18 cellular contexts compared by ENCODE assay signal in the genomic region with DNA sequence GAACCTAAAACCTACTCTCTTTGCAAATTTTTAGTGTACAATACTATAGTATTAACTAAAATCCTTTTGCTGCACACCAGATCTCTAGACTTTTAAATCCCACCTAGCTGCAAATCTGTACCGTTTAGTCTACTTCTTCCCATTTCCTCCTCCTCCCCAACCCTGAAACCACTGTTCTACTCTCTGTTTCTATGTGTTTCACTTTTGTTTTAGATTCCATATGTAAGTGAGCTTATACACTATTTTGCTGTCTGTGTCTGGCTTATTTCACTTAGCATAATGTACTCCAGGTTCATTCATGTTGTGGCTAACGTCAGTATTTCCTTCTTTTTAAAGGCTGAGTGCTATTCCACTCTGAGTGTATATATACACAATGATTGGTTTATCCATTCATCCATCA. TPM values are rescaled to one million over a fixed set of nuclear protein-coding genes. Genes with fewer than 3 reads are reported as not detected.
DNase-seq lines count a peak whose midpoint lies in the region; ATAC-seq, FAIRE-seq and TF ChIP-seq lines count a peak whose summit lies in the region.
"Had no signal": no experiment of that assay in that cellular context is flagged by ENCODE, and none has a peak within 500 bp of the region (broad histone marks: within the 10 kb centered on the region; RNA-seq: fewer than 3 reads in every experiment).

No MANE protein-coding gene starts in this region.

- TF ChIP-seq EP300 in GM12878 (IDR thresholded peaks at IDR 0.05; ENCODE audit: borderline replicate concordance in 1 of 2, control insufficient read depth in 1 of 2, low read depth in 2 of 2, low read length in 2 of 2), result no peak

- H3K4me1 ChIP-seq in KMS-11 (ENCODE audit: low read depth, poor library complexity, severe bottlenecking), result peaks cover 8% of the 10 kb centered on the region
- H3K4me1 ChIP-seq in GM12878 (ENCODE audit: control insufficient read depth, insufficient read depth, low read length), result no peaks in the 10 kb centered on the region
- H3K4me1 ChIP-seq: BE2C, HAP-1 had no signal

- SMC1A ChIA-PET in GM12878 (lab: Charles Lee; ENCODE audit: uncharacterized antibody, unreplicated experiment), result interaction anchor here (1.0 kb wide), 1 partner anchor 23 kb away, joined by 4 read pairs; no protein-coding TSS in a partner anchor

- H3K79me2 ChIP-seq in KMS-11 (ENCODE audit: insufficient read depth, low read depth), result no peaks in the 10 kb centered on the region
- no peaks in the 10 kb centered on the region for H3K79me2 ChIP-seq in GM12878 (ENCODE audit: control insufficient read depth, insufficient read depth, low read length)

- no peak for TF ChIP-seq RAD21 in GM12878 (IDR thresholded peaks at IDR 0.05; ENCODE audit: insufficient read depth, low read depth, low read length)

- H3K36me3 ChIP-seq in KMS-11 (ENCODE audit: insufficient read depth) (no peaks in the 10 kb centered on the region), GM12878 (ENCODE audit: control insufficient read depth in 2 of 2, insufficient read depth in 2 of 2, low read length in 1 of 2) (no peaks in the 10 kb centered on the region)
- H3K36me3 ChIP-seq: BE2C, HAP-1 had no signal

- 7% methylated on average over 2 of the region's 2 CpGs for WGBS in GM12878 (ENCODE audit: insufficient coverage, insufficient replicate concordance, low lambda C conversion rate, missing lambda C conversion rate)

- H3K9ac ChIP-seq in KMS-11 (no peak overlapping the region), GM12878 (ENCODE audit: control insufficient read depth, insufficient read depth, low read length) (no peak overlapping the region)

- ATAC-seq in GM18858 (IDR thresholded peaks at IDR 0.05; ENCODE audit: unreplicated experiment) (peak; percentile 51), GM21786 (IDR thresholded peaks at IDR 0.05; ENCODE audit: unreplicated experiment) (peak; percentile 58), GM12878 (peak; percentile 37; the same call in 2 of the 3 replicates)

- in situ Hi-C loops in GM12878 (cut with MboI), result no loop called here

- TF ChIP-seq POLR2A in GM12878 (IDR thresholded peaks at IDR 0.05; ENCODE audit: low read depth, low read length), result no peak

- BruUV-seq in GM12878 (replicated peaks; lab: Mats Ljungman, UMichigan), result no TSS peak

- no peak for TF ChIP-seq CTCF in KMS-11 (conservative IDR thresholded peaks at IDR 0.05; ENCODE audit: low read depth, low read length)
- TF ChIP-seq CTCF in GM12878 (IDR thresholded peaks at IDR 0.05 in 2 of 3, conservative IDR thresholded peaks at IDR 0.05 in 1 of 3; ENCODE audit: control insufficient read depth in 2 of 3, extremely low read depth in 1 of 3, insufficient read depth in 1 of 3, low read depth in 3 of 3, low read length in 3 of 3), result no peak

- H3K4me3 ChIP-seq in KMS-11 (IDR thresholded peaks at IDR 0.05; ENCODE audit: insufficient read depth, low read depth, low read length) (no peak overlapping the region), GM12878 (no peak overlapping the region)
- H3K4me3 ChIP-seq: HAP-1 had no signal

- H4K20me1 ChIP-seq in KMS-11 (ENCODE audit: insufficient read depth) (no peaks in the 10 kb centered on the region), GM12878 (ENCODE audit: control insufficient read depth, insufficient read depth) (no peaks in the 10 kb centered on the region)

- no peak overlapping the region for H2AFZ ChIP-seq in KMS-11 (ENCODE audit: low read depth)
- H2AFZ ChIP-seq in GM12878 (ENCODE audit: control insufficient read depth, low read depth, low read length), result no peak overlapping the region

- FAIRE-seq in GM12878 (lab: Jason Lieb, UNC), result no peak
- FAIRE-seq: G401.6, H1 had no signal

- H3K27me3 ChIP-seq in KMS-11 (ENCODE audit: insufficient read depth, low read depth) (no peaks in the 10 kb centered on the region), GM12878 (replicated peaks in 1 of 2; ENCODE audit: control insufficient read depth in 2 of 2, insufficient read depth in 2 of 2, low read length in 1 of 2) (no peaks in the 10 kb centered on the region)
- H3K27me3 ChIP-seq: BE2C had no signal

- H3K4me2 ChIP-seq in KMS-11 (peak overlapping the region; percentile 3; the same call in 1 of the 2 replicates), GM12878 (ENCODE audit: control insufficient read depth, insufficient read depth) (no peak overlapping the region)

- DNase-seq in GM12878 (ENCODE audit: low read depth, low spot score) (no peak), DMS 273 treated with DMSO at 0.1 percent for 48 hours (lab: John Stamatoyannopoulos, UW) (no peak), HT-29 (ENCODE audit: low spot score) (no peak), HCEC 1CT (no peak)
- DNase-seq: BE2C; C1 segment of cervical spinal cord; CD4-positive, CD25-positive, alpha-beta regulatory T cell; CD8-positive, alpha-beta memory T cell; COR-L47; KG1 had no signal

- POLR2A ChIA-PET in GM12878 (lab: Charles Lee), result no interaction called here

- intact Hi-C loops in GM12878 (cut with micrococcal nuclease; ENCODE audit: unreplicated experiment), result no loop called here

- no peaks in the 10 kb centered on the region for H3K9me3 ChIP-seq in GM12878 (replicated peaks; ENCODE audit: control insufficient read depth, insufficient read depth, low read length)
- H3K9me3 ChIP-seq: BE2C, HAP-1 had no signal

- CTCF ChIA-PET in GM12878 (lab: Yijun Ruan, JAX), result interaction anchor here (0.6 kb wide), 1 partner anchor 987 kb away, joined by 3 read pairs; no protein-coding TSS in a partner anchor

- H3K27ac ChIP-seq in KMS-11 (no peak overlapping the region), GM12878 (ENCODE audit: control insufficient read depth, insufficient read depth) (no peak overlapping the region)

- RAD21 ChIA-PET in GM12878 (lab: Charles Lee; ENCODE audit: unreplicated experiment), result no interaction called here

TF ChIP-seq in GM12878, 131 proteins besides CTCF, POLR2A, EP300 and RAD21 (continues in another document):
- TF ChIP-seq RBBP5 (conservative IDR thresholded peaks at IDR 0.05), result no peak
- TF ChIP-seq, protein P1, sequence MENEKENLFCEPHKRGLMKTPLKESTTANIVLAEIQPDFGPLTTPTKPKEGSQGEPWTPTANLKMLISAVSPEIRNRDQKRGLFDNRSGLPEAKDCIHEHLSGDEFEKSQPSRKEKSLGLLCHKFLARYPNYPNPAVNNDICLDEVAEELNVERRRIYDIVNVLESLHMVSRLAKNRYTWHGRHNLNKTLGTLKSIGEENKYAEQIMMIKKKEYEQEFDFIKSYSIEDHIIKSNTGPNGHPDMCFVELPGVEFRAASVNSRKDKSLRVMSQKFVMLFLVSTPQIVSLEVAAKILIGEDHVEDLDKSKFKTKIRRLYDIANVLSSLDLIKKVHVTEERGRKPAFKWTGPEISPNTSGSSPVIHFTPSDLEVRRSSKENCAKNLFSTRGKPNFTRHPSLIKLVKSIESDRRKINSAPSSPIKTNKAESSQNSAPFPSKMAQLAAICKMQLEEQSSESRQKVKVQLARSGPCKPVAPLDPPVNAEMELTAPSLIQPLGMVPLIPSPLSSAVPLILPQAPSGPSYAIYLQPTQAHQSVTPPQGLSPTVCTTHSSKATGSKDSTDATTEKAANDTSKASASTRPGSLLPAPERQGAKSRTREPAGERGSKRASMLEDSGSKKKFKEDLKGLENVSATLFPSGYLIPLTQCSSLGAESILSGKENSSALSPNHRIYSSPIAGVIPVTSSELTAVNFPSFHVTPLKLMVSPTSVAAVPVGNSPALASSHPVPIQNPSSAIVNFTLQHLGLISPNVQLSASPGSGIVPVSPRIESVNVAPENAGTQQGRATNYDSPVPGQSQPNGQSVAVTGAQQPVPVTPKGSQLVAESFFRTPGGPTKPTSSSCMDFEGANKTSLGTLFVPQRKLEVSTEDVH (IDR thresholded peaks at IDR 0.05; ENCODE audit: low read depth, partially characterized antibody), result no peak
- TF ChIP-seq SMAD1 (IDR thresholded peaks at IDR 0.05; ENCODE audit: low read depth, partially characterized antibody), result no peak
- no peak for TF ChIP-seq CREM (IDR thresholded peaks at IDR 0.05; ENCODE audit: low read depth)

RNA-seq across cellular contexts. Expression of a gene that starts 18.4 kb away (rescaled TPM):
- total RNA-seq in GM12878 (2013; cell fraction: nucleolus; rRNA removed), result 0.06 TPM in 1 of 2 replicates, not detected in the other
- total RNA-seq in GM12878 (2014; rRNA removed), result 1.9 and 2.4 TPM in 2 replicates
- total RNA-seq in GM12878 (2014; rRNA removed; fragmentation: Illumina TruSeq; extraction: Trizol), result 3.4 and 3.6 TPM in 2 replicates
- 3.9 and 4.4 TPM in 2 replicates for total RNA-seq in GM12878 (2021)
- polyA plus RNA-seq in GM12878 (2011; ENCODE audit: low read depth), result 0.87 TPM
- not detected in 2 replicates for polyA plus RNA-seq in GM12878 (2011; rRNA removed)
- polyA plus RNA-seq in GM12878 (2011; cell fraction: cytosol; rRNA removed), result not detected in 2 replicates
- not detected in 2 replicates for polyA plus RNA-seq in GM12878 (2011; cell fraction: nucleus; rRNA removed)
- 1.2 and 2.0 TPM in 2 replicates for polyA plus RNA-seq in GM12878 (2012)
- polyA plus RNA-seq in GM12878 (2014; fragmentation: Illumina TruSeq; extraction: Trizol), result 3.0 and 4.3 TPM in 2 replicates
- polyA plus RNA-seq in GM12878 (2014; fragmentation: Nextera tagmentation; extraction: Ambion mirVana), result 1 to 10 TPM; 1.2 to 2.9 TPM
- 0.88 and 1.8 TPM in 2 replicates for polyA plus RNA-seq in GM12878 (2014; rRNA removed)
- 1 to 10 TPM; 3.4 to 4.9 TPM for polyA plus RNA-seq in GM12878 (2016; fragmentation: Nextera tagmentation; extraction: Ambion mirVana)
- under 0.01 TPM in 1 of 2 replicates, not detected in the other for polyA minus RNA-seq in GM12878 (2011; rRNA and poly(A)+ RNA removed)
- not detected in 2 replicates for polyA minus RNA-seq in GM12878 (2011; cell fraction: cytosol; rRNA and poly(A)+ RNA removed)
- not detected in 2 replicates for polyA minus RNA-seq in GM12878 (2011; cell fraction: nucleus; rRNA and poly(A)+ RNA removed)
- total RNA-seq in HT-29 (2014; rRNA removed; shearing (Covaris generic)), result 4.9 and 5.7 TPM in 2 replicates
- total RNA-seq: A172; CD4-positive, CD25-positive, alpha-beta regulatory T cell; CD8-positive, alpha-beta memory T cell; LHCN-M2 had no signal
- polyA plus RNA-seq: CD4-positive, CD25-positive, alpha-beta regulatory T cell; CD8-positive, alpha-beta memory T cell had no signal

RNA-seq across cellular contexts. Expression of a gene that starts 42.1 kb away (rescaled TPM):
- not detected in 2 replicates for total RNA-seq in GM12878 (2013; cell fraction: nucleolus; rRNA removed)
- total RNA-seq in GM12878 (2014; rRNA removed) (0.51 and 0.71 TPM in 2 replicates), GM12878 (2014; rRNA removed; fragmentation: Illumina TruSeq; extraction: Trizol) (0.64 and 0.67 TPM in 2 replicates), GM12878 (2021) (0.40 and 0.44 TPM in 2 replicates)
- polyA plus RNA-seq in GM12878 (2011; ENCODE audit: low read depth), result 0.05 TPM
- polyA plus RNA-seq in GM12878 (2011; rRNA removed) (not detected in 2 replicates), GM12878 (2014; fragmentation: Illumina TruSeq; extraction: Trizol) (0.40 TPM in 2 replicates), GM12878 (2014; fragmentation: Nextera tagmentation; extraction: Ambion mirVana) (under 1 TPM; 0.35 to 0.84 TPM), GM12878 (2014; rRNA removed) (0.14 and 0.24 TPM in 2 replicates), GM12878 (2016; fragmentation: Nextera tagmentation; extraction: Ambion mirVana) (under 1 TPM; 0.43 to 0.51 TPM)
- not detected in 2 replicates for polyA plus RNA-seq in GM12878 (2011; cell fraction: cytosol; rRNA removed)
- polyA plus RNA-seq in GM12878 (2011; cell fraction: nucleus; rRNA removed), result not detected in 2 replicates
- polyA plus RNA-seq in GM12878 (2012), result not detected in 2 replicates
- not detected in 2 replicates for polyA minus RNA-seq in GM12878 (2011; rRNA and poly(A)+ RNA removed)
- polyA minus RNA-seq in GM12878 (2011; cell fraction: cytosol; rRNA and poly(A)+ RNA removed), result not detected in 2 replicates
- under 0.01 TPM in 1 of 2 replicates, not detected in the other for polyA minus RNA-seq in GM12878 (2011; cell fraction: nucleus; rRNA and poly(A)+ RNA removed)
- not detected in 2 replicates for total RNA-seq in HT-29 (2014; rRNA removed; shearing (Covaris generic))
- total RNA-seq: A172; CD4-positive, CD25-positive, alpha-beta regulatory T cell; H1; LHCN-M2 had no signal
